Comparison of ENCODE assay signal across 22 cellular contexts in the genomic region with DNA sequence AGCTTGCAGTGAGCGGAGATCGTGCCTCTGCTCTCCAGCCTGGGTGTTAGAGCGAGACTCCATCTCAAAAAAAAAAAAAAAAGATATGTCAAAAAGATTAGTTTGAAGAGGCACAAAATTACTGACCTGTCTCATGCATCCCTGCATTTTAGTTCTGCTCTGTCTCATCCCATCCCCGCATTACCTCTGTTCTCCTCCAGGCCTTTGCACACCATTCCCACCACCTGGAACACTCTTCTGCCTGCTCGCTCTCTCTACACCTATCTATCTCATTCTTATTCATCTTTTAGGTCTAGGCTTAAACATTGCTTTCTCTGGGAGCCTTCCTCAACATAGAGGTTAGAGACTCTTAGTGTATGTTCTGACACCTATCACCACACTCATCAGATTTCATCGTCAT. TPM values are rescaled to one million over a fixed set of nuclear protein-coding genes. Genes with fewer than 3 reads are reported as not detected.
DNase-seq lines count a peak whose midpoint lies in the region; ATAC-seq, FAIRE-seq and TF ChIP-seq lines count a peak whose summit lies in the region.
"Had no signal": no experiment of that assay in that cellular context is flagged by ENCODE, and none has a peak within 500 bp of the region (broad histone marks: within the 10 kb centered on the region; RNA-seq: fewer than 3 reads in every experiment).

No MANE protein-coding gene starts in this region.

- in situ Hi-C loops in K562 (cut with MboI) = no loop called here

- no peaks in the 10 kb centered on the region for H3K79me2 ChIP-seq in K562 (ENCODE audit: control insufficient read depth, insufficient read depth, low read length)

- H3K9me1 ChIP-seq in K562 (ENCODE audit: control insufficient read depth, insufficient read depth, low read length) = no peaks in the 10 kb centered on the region

- CTCF ChIA-PET in K562 (lab: Yijun Ruan, JAX; ENCODE audit: low intra/inter-chr PET ratio) = no interaction called here

- BruUV-seq in K562 (replicated peaks; lab: Mats Ljungman, UMichigan) = no TSS peak

- 0 out of 2 replicates have a peak overlapping the region, but pooled peaks have one; percentile 59 for H2AFZ ChIP-seq in K562 (ENCODE audit: low read depth, low read length)
- H2AFZ ChIP-seq: PC-9 had no signal

- DNase-seq in BE2C (no peak), K562 (ENCODE audit: extremely low read depth in 1 of 4, low spot score in 3 of 4) (no peak), cardiac septum (ENCODE audit: low spot score) (no peak), NCI-H146 treated with DMSO at 0.1 percent for 48 hours (lab: John Stamatoyannopoulos, UW; ENCODE audit: unreplicated experiment) (no peak), T-helper 2 cell (no peak)
- DNase-seq: C1 segment of cervical spinal cord; Caco-2; CD8-positive, alpha-beta T cell; GOT3; IMR-90; MM.1S; NCI-H1694; NCI-H2029 treated with DMSO at 0.1 percent for 48 hours; NCI-H526 treated with DMSO at 0.1 percent for 48 hours; PC-9; RPMI8226; SHP77 had no signal

- H4K20me1 ChIP-seq in K562 (replicated peaks; ENCODE audit: control insufficient read depth, insufficient read depth, low read length) = no peaks in the 10 kb centered on the region

- H3K4me1 ChIP-seq in BE2C (no peaks in the 10 kb centered on the region), HUES48 (ENCODE audit: control insufficient read depth, insufficient read depth, low read length) (peaks cover 22% of the 10 kb centered on the region), K562 (replicated peaks in 1 of 2; ENCODE audit: control insufficient read depth in 2 of 2, insufficient read depth in 2 of 2, low read length in 2 of 2) (peaks cover 0 to 2% of the 10 kb centered on the region in 2 experiments; a peak in 2 of 5 replicates), neutrophil (ENCODE audit: control insufficient read depth in 1 of 2, insufficient read depth in 1 of 2, low read depth in 1 of 2, low read length in 1 of 2) (peaks cover 64 to 72% of the 10 kb centered on the region in 2 experiments)
- H3K4me1 ChIP-seq: Caco-2 had no signal

- no peak for TF ChIP-seq RAD21 in K562 (CRISPR knock-in tag; conservative IDR thresholded peaks at IDR 0.05 in 1 of 2, IDR thresholded peaks at IDR 0.05 in 1 of 2)

- TF ChIP-seq EP300 in K562 (IDR thresholded peaks at IDR 0.05; ENCODE audit: low read length) = no peak

- H3K9me3 ChIP-seq in BE2C (no peaks in the 10 kb centered on the region), HUES48 (ENCODE audit: control insufficient read depth, insufficient read depth, low read length) (no peaks in the 10 kb centered on the region; the same call in 1 of the 2 replicates), K562 (replicated peaks; ENCODE audit: control insufficient read depth, insufficient read depth, low read depth, low read length) (no peaks in the 10 kb centered on the region), neutrophil (no peaks in the 10 kb centered on the region)
- H3K9me3 ChIP-seq: Caco-2 had no signal

- H3K27me3 ChIP-seq in BE2C (no peaks in the 10 kb centered on the region), HUES48 (ENCODE audit: control insufficient read depth, insufficient read depth, low read length) (no peaks in the 10 kb centered on the region; the same call in 1 of the 2 replicates), K562 (ENCODE audit: control insufficient read depth in 2 of 2, insufficient read depth in 2 of 2, low read length in 2 of 2) (no peaks in the 10 kb centered on the region), neutrophil (no peaks in the 10 kb centered on the region)

- POLR2A ChIA-PET in K562 (lab: Yijun Ruan, JAX) = no interaction called here

- TF ChIP-seq POLR2A in K562 (conservative IDR thresholded peaks at IDR 0.05) = no peak

- H3K4me2 ChIP-seq in K562 (ENCODE audit: insufficient read depth, low read length) = no peak overlapping the region
- H3K4me2 ChIP-seq: KMS-11, PC-9 had no signal

- H3K4me3 ChIP-seq in BE2C (ENCODE audit: low read depth, low read length) (no peak overlapping the region), HUES48 (ENCODE audit: low read depth, low read length) (no peak overlapping the region), K562 (no peak overlapping the region), neutrophil (ENCODE audit: low read depth in 1 of 2, low read length in 1 of 2) (peak overlapping the region in 1 of 2 experiments; percentile 37)
- H3K4me3 ChIP-seq: GM12878, PC-9 had no signal

- H3K9ac ChIP-seq in HUES48 (ENCODE audit: low read depth, low read length) = no peak overlapping the region
- H3K9ac ChIP-seq in K562 (ENCODE audit: insufficient read depth in 1 of 2, low read depth in 2 of 2, low read length in 2 of 2) = no peak overlapping the region
- H3K9ac ChIP-seq: KMS-11 had no signal

- H3K36me3 ChIP-seq in BE2C (no peaks in the 10 kb centered on the region), HUES48 (ENCODE audit: control insufficient read depth, insufficient read depth, low read length) (no peaks in the 10 kb centered on the region), K562 (ENCODE audit: control insufficient read depth, insufficient read depth, low read length) (no peaks in the 10 kb centered on the region), neutrophil (no peaks in the 10 kb centered on the region)

- peak; percentile 8; the same call in 1 of the 2 replicates for TF ChIP-seq CTCF in BE2C (IDR thresholded peaks at IDR 0.05; ENCODE audit: low read depth, low read length)
- TF ChIP-seq CTCF in K562 (IDR thresholded peaks at IDR 0.05 in 2 of 3, conservative IDR thresholded peaks at IDR 0.05 in 1 of 3; ENCODE audit: insufficient read depth in 2 of 3, low read depth in 1 of 3, low read length in 3 of 3) = no peak
- TF ChIP-seq CTCF in neutrophil (IDR thresholded peaks at IDR 0.05) = no peak

- peak; percentile 43; the same call in 2 of the 3 replicates for ATAC-seq in K562
- ATAC-seq: CD8-positive, alpha-beta T cell; GM12878 had no signal

- H3K27ac ChIP-seq in HUES48 (ENCODE audit: low read depth, low read length) (peak overlapping the region; percentile 57), K562 (ENCODE audit: extremely low read depth, low read depth, low read length) (no peak overlapping the region), neutrophil (peak overlapping the region; percentile 90)
- H3K27ac ChIP-seq: KMS-11, PC-9 had no signal

- no peak for FAIRE-seq in K562 (lab: Jason Lieb, UNC)
- FAIRE-seq: G401.6, GM12878 had no signal

- WGBS in K562 (ENCODE audit: insufficient coverage, low coverage, missing lambda C conversion rate) = 42% methylated on average over 3 of the region's 6 CpGs

- intact Hi-C loops in K562 (cut with micrococcal nuclease) = no loop called here
- intact Hi-C loops in cardiac septum (cut with DNase I) = no loop called here

RNA-seq across cellular contexts. Expression of gene ZNF770, which starts 32.9 kb away (rescaled TPM):
- polyA plus RNA-seq in BE2C (2012; ENCODE audit: insufficient read depth, insufficient read length, low read depth) = 23.3 TPM
- total RNA-seq in K562 (2011; cell fraction: chromatin; rRNA removed; ENCODE audit: low replicate concordance) = 24.6 and 62.7 TPM in 2 replicates
- 10.2 and 12.2 TPM in 2 replicates for total RNA-seq in K562 (2011; cell fraction: nucleolus; rRNA removed)
- total RNA-seq in K562 (2011; cell fraction: nucleoplasm; rRNA removed) = 20.5 and 33.6 TPM in 2 replicates
- 19.8 and 25.6 TPM in 2 replicates for total RNA-seq in K562 (2014; rRNA removed)
- 48.4 and 52.8 TPM in 2 replicates for total RNA-seq in K562 (2014; rRNA removed; fragmentation: Illumina TruSeq; extraction: Trizol)
- total RNA-seq in K562 (2015; rRNA removed; fragmentation: Illumina TruSeq; extraction: Trizol) = 35.6 and 40.3 TPM in 2 replicates
- 45.5 and 52.1 TPM in 2 replicates for total RNA-seq in K562 (2021)
- polyA plus RNA-seq in K562 (2011; rRNA removed) = 48.1 and 50.8 TPM in 2 replicates
- 7.2 and 16.9 TPM in 2 replicates for polyA plus RNA-seq in K562 (2011; cell fraction: cytosol; rRNA removed)
- 13.6 and 18.5 TPM in 2 replicates for polyA plus RNA-seq in K562 (2011; cell fraction: nucleus; rRNA removed)
- 15.7 and 17.7 TPM in 2 replicates for polyA plus RNA-seq in K562 (2012)
- 33.8 and 40.9 TPM in 2 replicates for polyA plus RNA-seq in K562 (2014; fragmentation: Illumina TruSeq; extraction: Trizol)
- polyA plus RNA-seq in K562 (2014; fragmentation: Nextera tagmentation; extraction: Ambion mirVana) = 1 to 10 TPM; 3.4 to 5.2 TPM
- polyA plus RNA-seq in K562 (2014; rRNA removed) = 20.5 and 24.6 TPM in 2 replicates
- 130 and 160 TPM in 2 replicates for polyA minus RNA-seq in K562 (2011; rRNA and poly(A)+ RNA removed)
- 30.0 and 37.1 TPM in 2 replicates for polyA minus RNA-seq in K562 (2011; cell fraction: cytosol; rRNA and poly(A)+ RNA removed)
- 15.2 and 27.8 TPM in 2 replicates for polyA minus RNA-seq in K562 (2011; cell fraction: nucleus; rRNA and poly(A)+ RNA removed)
- 31.6 TPM for total RNA-seq in cardiac septum

RNA-seq across cellular contexts. Expression of gene AQR, which starts 51.4 kb away (rescaled TPM):
- polyA plus RNA-seq in BE2C (2012; ENCODE audit: insufficient read depth, insufficient read length, low read depth) = 37.9 TPM
- total RNA-seq in K562 (2011; cell fraction: chromatin; rRNA removed; ENCODE audit: low replicate concordance) = 30.0 and 80.0 TPM in 2 replicates
- 14.7 and 21.7 TPM in 2 replicates for total RNA-seq in K562 (2011; cell fraction: nucleolus; rRNA removed)
- 29.6 and 45.3 TPM in 2 replicates for total RNA-seq in K562 (2011; cell fraction: nucleoplasm; rRNA removed)
- total RNA-seq in K562 (2014; rRNA removed) = 22.0 and 31.8 TPM in 2 replicates
- 49.3 and 58.4 TPM in 2 replicates for total RNA-seq in K562 (2014; rRNA removed; fragmentation: Illumina TruSeq; extraction: Trizol)
- total RNA-seq in K562 (2015; rRNA removed; fragmentation: Illumina TruSeq; extraction: Trizol) = 48.6 and 53.4 TPM in 2 replicates
- total RNA-seq in K562 (2021) = 39.3 and 39.4 TPM in 2 replicates
- polyA plus RNA-seq in K562 (2011; rRNA removed) = 55.3 and 62.9 TPM in 2 replicates
- 14.4 and 26.4 TPM in 2 replicates for polyA plus RNA-seq in K562 (2011; cell fraction: cytosol; rRNA removed)
- 42.9 and 58.3 TPM in 2 replicates for polyA plus RNA-seq in K562 (2011; cell fraction: nucleus; rRNA removed)
- polyA plus RNA-seq in K562 (2012) = 16.6 and 18.0 TPM in 2 replicates
- polyA plus RNA-seq in K562 (2014; fragmentation: Illumina TruSeq; extraction: Trizol) = 43.6 and 59.4 TPM in 2 replicates
- polyA plus RNA-seq in K562 (2014; fragmentation: Nextera tagmentation; extraction: Ambion mirVana) = 10 to 100 TPM; 27.9 to 39.2 TPM
- 25.0 and 28.5 TPM in 2 replicates for polyA plus RNA-seq in K562 (2014; rRNA removed)
- 98.9 and 99.4 TPM in 2 replicates for polyA minus RNA-seq in K562 (2011; rRNA and poly(A)+ RNA removed)
- polyA minus RNA-seq in K562 (2011; cell fraction: cytosol; rRNA and poly(A)+ RNA removed) = 23.1 and 37.2 TPM in 2 replicates
- polyA minus RNA-seq in K562 (2011; cell fraction: nucleus; rRNA and poly(A)+ RNA removed) = 39.9 and 67.8 TPM in 2 replicates
- 13.2 TPM for total RNA-seq in cardiac septum
